Comparison of ENCODE assay signal across 25 cellular contexts in the genomic region with DNA sequence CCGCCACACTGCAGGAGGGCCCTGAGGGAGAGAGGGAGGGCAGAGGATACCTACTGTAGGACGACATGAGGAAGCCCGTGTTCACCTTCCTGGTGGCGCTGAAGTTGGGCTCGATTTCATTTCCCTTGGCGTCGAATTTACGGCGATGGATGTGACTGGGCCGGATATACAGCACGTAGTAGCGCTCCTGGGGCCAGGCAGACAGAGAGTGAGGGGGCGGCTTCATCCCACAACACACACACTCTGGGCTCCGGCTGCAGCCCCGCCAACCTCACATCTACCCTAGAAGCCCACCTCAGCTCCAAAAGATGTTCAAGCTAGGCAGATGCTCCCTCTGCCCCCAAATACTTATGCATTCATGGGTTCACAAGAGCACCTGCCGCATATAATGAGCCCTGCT.
"Had no signal": no experiment of that assay in that cellular context is flagged by ENCODE, and none has a peak within 500 bp of the region (broad histone marks: within the 10 kb centered on the region; RNA-seq: fewer than 3 reads in every experiment).

No MANE protein-coding gene starts in this region.

- H3K9me3 Mint-ChIP-seq: effector memory CD8-positive, alpha-beta T cell; immature natural killer cell; naive thymus-derived CD8-positive, alpha-beta T cell; nephron progenitor cell; stimulated activated effector memory CD8-positive, alpha-beta T cell treated with anti-CD3 and anti-CD28 coated beads, Interleukin-12 subunit alpha, Interleukin-12 subunit beta, amount 100 ng/mL, for 72 hours had no signal

- H3K9me3 ChIP-seq: esophagus squamous epithelium, heart right ventricle, ovary, psoas muscle, sigmoid colon, stomach, thyroid gland, vagina had no signal

- DNase-seq: cortex of kidney; effector memory CD8-positive, alpha-beta T cell; erythroblast; esophagus squamous epithelium; foreskin melanocyte; glutamatergic neuron; heart right ventricle; hippocampal formation; immature natural killer cell; mesendoderm; naive thymus-derived CD8-positive, alpha-beta T cell; nephron progenitor cell; occipital lobe; ovary; psoas muscle; right cardiac atrium; sigmoid colon; stimulated activated CD4-positive, alpha-beta T cell treated with anti-CD3 and anti-CD28 coated beads, Interleukin-2, amount 100 ng/mL, for 24 hours; stimulated activated CD4-positive, alpha-beta T cell treated with anti-CD3 and anti-CD28 coated beads, Interleukin-4, amount 100 ng/mL, for 24 hours; stimulated activated naive CD4-positive, alpha-beta T cell treated with Interleukin-2 at 50 U/mL for 16 hours; stomach; thyroid gland; trophoblast cell had no signal

- H3K4me3 Mint-ChIP-seq: effector memory CD8-positive, alpha-beta T cell; immature natural killer cell; naive thymus-derived CD8-positive, alpha-beta T cell; nephron progenitor cell; stimulated activated effector memory CD8-positive, alpha-beta T cell treated with anti-CD3 and anti-CD28 coated beads, Interleukin-12 subunit alpha, Interleukin-12 subunit beta, amount 100 ng/mL, for 72 hours had no signal

- H3K27me3 ChIP-seq: esophagus squamous epithelium, ovary, sigmoid colon, thyroid gland, vagina had no signal

- H3K4me1 Mint-ChIP-seq: stimulated activated effector memory CD8-positive, alpha-beta T cell treated with anti-CD3 and anti-CD28 coated beads, Interleukin-12 subunit alpha, Interleukin-12 subunit beta, amount 100 ng/mL, for 72 hours had no signal

- H3K27ac ChIP-seq: esophagus squamous epithelium, heart right ventricle, ovary, psoas muscle, sigmoid colon, stomach, thyroid gland, vagina had no signal

- H3K36me3 ChIP-seq: ovary had no signal

- H3K36me3 Mint-ChIP-seq: immature natural killer cell; naive thymus-derived CD8-positive, alpha-beta T cell; stimulated activated effector memory CD8-positive, alpha-beta T cell treated with anti-CD3 and anti-CD28 coated beads, Interleukin-12 subunit alpha, Interleukin-12 subunit beta, amount 100 ng/mL, for 72 hours had no signal

- ATAC-seq: effector memory CD8-positive, alpha-beta T cell; heart right ventricle; psoas muscle; right cardiac atrium; stimulated activated effector memory CD8-positive, alpha-beta T cell treated with anti-CD3 and anti-CD28 coated beads, Interleukin-12 subunit alpha, Interleukin-12 subunit beta, amount 100 ng/mL, for 72 hours had no signal

- H3K27ac Mint-ChIP-seq: effector memory CD8-positive, alpha-beta T cell; immature natural killer cell; naive thymus-derived CD8-positive, alpha-beta T cell; nephron progenitor cell; stimulated activated effector memory CD8-positive, alpha-beta T cell treated with anti-CD3 and anti-CD28 coated beads, Interleukin-12 subunit alpha, Interleukin-12 subunit beta, amount 100 ng/mL, for 72 hours had no signal

- H3K4me3 ChIP-seq: esophagus squamous epithelium, heart right ventricle, ovary, psoas muscle, sigmoid colon, stomach, thyroid gland, vagina had no signal
